ENCODE assay signal across 16 cellular contexts in the genomic region with DNA sequence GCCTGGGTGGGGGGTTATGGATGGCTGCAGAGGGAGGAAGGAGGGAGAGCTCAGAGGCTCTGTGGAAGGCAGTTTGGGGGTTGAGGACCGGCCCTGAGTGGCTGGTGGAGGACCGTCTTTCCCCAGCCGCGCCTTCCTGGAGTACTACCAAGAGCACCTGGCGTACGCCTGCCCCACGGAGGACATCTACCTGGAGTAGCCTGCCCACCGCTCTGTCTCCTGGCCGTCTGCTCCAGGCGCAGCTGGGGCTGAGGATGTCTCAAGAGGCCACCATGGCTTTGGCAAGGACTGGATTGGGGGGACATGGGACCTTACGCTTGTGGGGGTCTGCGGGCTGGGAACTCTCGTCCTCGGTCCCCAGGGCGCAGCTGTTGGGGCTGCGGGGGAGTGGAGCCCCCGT. TPM values are rescaled to one million over a fixed set of nuclear protein-coding genes. Genes with fewer than 3 reads are reported as not detected.
A peak's percentile ranks its signal among the peaks of the same experiment; 100 is the strongest.
DNase-seq lines count a peak whose midpoint lies in the region; ATAC-seq and TF ChIP-seq lines count a peak whose summit lies in the region.
"Had no signal": no experiment of that assay in that cellular context is flagged by ENCODE, and none has a peak within 500 bp of the region (broad histone marks: within the 10 kb centered on the region; RNA-seq: fewer than 3 reads in every experiment).

No MANE protein-coding gene starts in this region.

- peak overlapping the region; percentile 51 for H3K27ac Mint-ChIP-seq in activated naive CD4-positive, alpha-beta T cell treated with anti-CD3 and anti-CD28 coated beads, Interleukin-2, amount 50 U/mL, for 24 hours
- H3K27ac Mint-ChIP-seq: CD4-positive, alpha-beta memory T cell; GM23338; H9 had no signal

- H3K4me1 Mint-ChIP-seq in activated naive CD4-positive, alpha-beta T cell treated with anti-CD3 and anti-CD28 coated beads, Interleukin-2, amount 50 U/mL, for 24 hours = peaks cover 13% of the 10 kb centered on the region

- no peak overlapping the region for H3K4me3 ChIP-seq in HEK293 (ENCODE audit: low read depth, low read length)
- H3K4me3 ChIP-seq: A549, GM12878, GM23338 had no signal

- no peak for ATAC-seq in HG02970 (IDR thresholded peaks at IDR 0.05; ENCODE audit: low FRiP score, unreplicated experiment)
- ATAC-seq in GM18511 (IDR thresholded peaks at IDR 0.05; ENCODE audit: unreplicated experiment) = no peak
- ATAC-seq: A549, GM12878, GM23338, HepG2 had no signal

- no peak for DNase-seq in activated naive CD4-positive, alpha-beta T cell treated with anti-CD3 and anti-CD28 coated beads, Interleukin-2, amount 50 U/mL, for 16 hours
- DNase-seq in mesenteric fat pad (ENCODE audit: low spot score) = peak; percentile 83
- DNase-seq: BE2C; CD4-positive, alpha-beta memory T cell; DMS79; H9 had no signal

- H3K27me3 Mint-ChIP-seq in activated naive CD4-positive, alpha-beta T cell treated with anti-CD3 and anti-CD28 coated beads, Interleukin-2, amount 50 U/mL, for 24 hours = peaks cover 2% of the 10 kb centered on the region

- peaks cover 0 to 44% of the 10 kb centered on the region in 2 experiments; a peak in 1 of 3 replicates for H3K36me3 ChIP-seq in HEK293 (ENCODE audit: control insufficient read depth in 2 of 2, insufficient read depth in 1 of 2, low read length in 2 of 2)

- no peaks in the 10 kb centered on the region for H3K9me3 ChIP-seq in HEK293 (ENCODE audit: control insufficient read depth, insufficient read depth, low read depth, low read length)
- H3K9me3 ChIP-seq: A549, BE2C had no signal

- POLR2A ChIA-PET in HEK293 (lab: Yijun Ruan, JAX) = no interaction called here

- no peaks in the 10 kb centered on the region for H3K36me3 Mint-ChIP-seq in activated naive CD4-positive, alpha-beta T cell treated with anti-CD3 and anti-CD28 coated beads, Interleukin-2, amount 50 U/mL, for 24 hours
- H3K36me3 Mint-ChIP-seq: CD4-positive, alpha-beta memory T cell had no signal

- H3K27ac ChIP-seq in HEK293 (ENCODE audit: extremely low read depth, low read depth, low read length) = no peak overlapping the region
- H3K27ac ChIP-seq: A549, C4-2B had no signal

- CTCF ChIA-PET in HEK293 (lab: Yijun Ruan, JAX) = interaction anchor here (1.4 kb wide), 1 partner anchor 32 kb away, joined by 3 read pairs; no protein-coding TSS in a partner anchor

- H3K4me1 ChIP-seq in HEK293 (ENCODE audit: control insufficient read depth, insufficient read depth, low read length) = peaks cover 4% of the 10 kb centered on the region; the same call in 1 of the 2 replicates
- H3K4me1 ChIP-seq: A549, BE2C had no signal

- no peak for TF ChIP-seq CTCF in HEK293 (tag by site-specific recombination; IDR thresholded peaks at IDR 0.05)

- no peak overlapping the region for H3K4me3 Mint-ChIP-seq in activated naive CD4-positive, alpha-beta T cell treated with anti-CD3 and anti-CD28 coated beads, Interleukin-2, amount 50 U/mL, for 24 hours
- H3K4me3 Mint-ChIP-seq: CD4-positive, alpha-beta memory T cell; GM23338; H9 had no signal

- H3K9me3 Mint-ChIP-seq in activated naive CD4-positive, alpha-beta T cell treated with anti-CD3 and anti-CD28 coated beads, Interleukin-2, amount 50 U/mL, for 24 hours = no peaks in the 10 kb centered on the region
- H3K9me3 Mint-ChIP-seq: CD4-positive, alpha-beta memory T cell; GM23338 had no signal

TF ChIP-seq in HEK293, 187 proteins besides CTCF, POLR2A, EP300 and RAD21:
- TF ChIP-seq, protein P1, sequence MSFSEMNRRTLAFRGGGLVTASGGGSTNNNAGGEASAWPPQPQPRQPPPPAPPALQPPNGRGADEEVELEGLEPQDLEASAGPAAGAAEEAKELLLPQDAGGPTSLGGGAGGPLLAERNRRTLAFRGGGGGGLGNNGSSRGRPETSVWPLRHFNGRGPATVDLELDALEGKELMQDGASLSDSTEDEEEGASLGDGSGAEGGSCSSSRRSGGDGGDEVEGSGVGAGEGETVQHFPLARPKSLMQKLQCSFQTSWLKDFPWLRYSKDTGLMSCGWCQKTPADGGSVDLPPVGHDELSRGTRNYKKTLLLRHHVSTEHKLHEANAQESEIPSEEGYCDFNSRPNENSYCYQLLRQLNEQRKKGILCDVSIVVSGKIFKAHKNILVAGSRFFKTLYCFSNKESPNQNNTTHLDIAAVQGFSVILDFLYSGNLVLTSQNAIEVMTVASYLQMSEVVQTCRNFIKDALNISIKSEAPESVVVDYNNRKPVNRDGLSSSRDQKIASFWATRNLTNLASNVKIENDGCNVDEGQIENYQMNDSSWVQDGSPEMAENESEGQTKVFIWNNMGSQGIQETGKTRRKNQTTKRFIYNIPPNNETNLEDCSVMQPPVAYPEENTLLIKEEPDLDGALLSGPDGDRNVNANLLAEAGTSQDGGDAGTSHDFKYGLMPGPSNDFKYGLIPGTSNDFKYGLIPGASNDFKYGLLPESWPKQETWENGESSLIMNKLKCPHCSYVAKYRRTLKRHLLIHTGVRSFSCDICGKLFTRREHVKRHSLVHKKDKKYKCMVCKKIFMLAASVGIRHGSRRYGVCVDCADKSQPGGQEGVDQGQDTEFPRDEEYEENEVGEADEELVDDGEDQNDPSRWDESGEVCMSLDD (tag by site-specific recombination; IDR thresholded peaks at IDR 0.05) = 0 out of 2 replicates have a peak, but pooled peaks have one; percentile 3
- TF ChIP-seq ZNF664 (tag by site-specific recombination; IDR thresholded peaks at IDR 0.05) = no peak
- TF ChIP-seq, protein P2, sequence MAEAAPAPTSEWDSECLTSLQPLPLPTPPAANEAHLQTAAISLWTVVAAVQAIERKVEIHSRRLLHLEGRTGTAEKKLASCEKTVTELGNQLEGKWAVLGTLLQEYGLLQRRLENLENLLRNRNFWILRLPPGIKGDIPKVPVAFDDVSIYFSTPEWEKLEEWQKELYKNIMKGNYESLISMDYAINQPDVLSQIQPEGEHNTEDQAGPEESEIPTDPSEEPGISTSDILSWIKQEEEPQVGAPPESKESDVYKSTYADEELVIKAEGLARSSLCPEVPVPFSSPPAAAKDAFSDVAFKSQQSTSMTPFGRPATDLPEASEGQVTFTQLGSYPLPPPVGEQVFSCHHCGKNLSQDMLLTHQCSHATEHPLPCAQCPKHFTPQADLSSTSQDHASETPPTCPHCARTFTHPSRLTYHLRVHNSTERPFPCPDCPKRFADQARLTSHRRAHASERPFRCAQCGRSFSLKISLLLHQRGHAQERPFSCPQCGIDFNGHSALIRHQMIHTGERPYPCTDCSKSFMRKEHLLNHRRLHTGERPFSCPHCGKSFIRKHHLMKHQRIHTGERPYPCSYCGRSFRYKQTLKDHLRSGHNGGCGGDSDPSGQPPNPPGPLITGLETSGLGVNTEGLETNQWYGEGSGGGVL (tag by site-specific recombination; IDR thresholded peaks at IDR 0.05) = 0 out of 2 replicates have a peak, but pooled peaks have one; percentile 1

RNA-seq across cellular contexts. Expression of a gene that starts 10.0 kb away (rescaled TPM):
- 0.58 TPM for total RNA-seq in mesenteric fat pad

RNA-seq across cellular contexts. Expression of a gene that starts 17.4 kb away (rescaled TPM):
- total RNA-seq in mesenteric fat pad = 50.4 TPM

RNA-seq across cellular contexts. Expression of a gene that starts 27.9 kb away (rescaled TPM):
- 47.6 TPM for total RNA-seq in mesenteric fat pad

RNA-seq across cellular contexts. Expression of a gene that starts 32.4 kb away (rescaled TPM):
- total RNA-seq in mesenteric fat pad = 10.4 TPM

RNA-seq across cellular contexts. Expression of a gene that starts 47.9 kb away (rescaled TPM):
- total RNA-seq in mesenteric fat pad = not detected
- total RNA-seq: CD4-positive, alpha-beta memory T cell; G401; GM23338; HepG2 had no signal
